In genomic region chr1:170630977-170631376, GRCh38 we compare ENCODE assay signal across 1 cellular context.
TF ChIP-seq lines count a peak whose summit lies in the region.

No MANE protein-coding gene starts in this region.

TF ChIP-seq in SK-N-SH, 30 proteins besides CTCF, POLR2A, EP300 and RAD21 (continued from another document):
- TF ChIP-seq TCF12 (IDR thresholded peaks at IDR 0.05): no peak
- no peak for TF ChIP-seq ELF1 (IDR thresholded peaks at IDR 0.05)
- TF ChIP-seq IRF3 (IDR thresholded peaks at IDR 0.05; ENCODE audit: low read depth, low read length): no peak
- TF ChIP-seq TEAD4 (IDR thresholded peaks at IDR 0.05; ENCODE audit: borderline replicate concordance, insufficient read depth): no peak
- no peak for TF ChIP-seq PBX3 (IDR thresholded peaks at IDR 0.05)
- no peak for TF ChIP-seq POLR2AphosphoS5 (IDR thresholded peaks at IDR 0.05; ENCODE audit: low read depth, low read length)
- no peak for TF ChIP-seq REST (IDR thresholded peaks at IDR 0.05; ENCODE audit: low read depth, low read length)
- TF ChIP-seq FOXJ3 (CRISPR knock-in tag; IDR thresholded peaks at IDR 0.05): no peak
- TF ChIP-seq MXI1 (IDR thresholded peaks at IDR 0.05; ENCODE audit: low read depth, low read length): no peak
- no peak for TF ChIP-seq MEF2A (IDR thresholded peaks at IDR 0.05; ENCODE audit: borderline replicate concordance, low read depth)
- no peak for TF ChIP-seq RCOR1 (IDR thresholded peaks at IDR 0.05; ENCODE audit: low read length)
- no peak for TF ChIP-seq FOSL2 (IDR thresholded peaks at IDR 0.05; ENCODE audit: borderline replicate concordance, low read depth)
- no peak for TF ChIP-seq GATA2 (CRISPR knock-in tag; IDR thresholded peaks at IDR 0.05)
- no peak for TF ChIP-seq JUND (IDR thresholded peaks at IDR 0.05)
- no peak for TF ChIP-seq GABPA (IDR thresholded peaks at IDR 0.05; ENCODE audit: low read depth)
- no peak for TF ChIP-seq TAF1 (IDR thresholded peaks at IDR 0.05; ENCODE audit: borderline replicate concordance, low read depth, low read length)
